ENCODE assay signal across 24 cellular contexts in the genomic region with DNA sequence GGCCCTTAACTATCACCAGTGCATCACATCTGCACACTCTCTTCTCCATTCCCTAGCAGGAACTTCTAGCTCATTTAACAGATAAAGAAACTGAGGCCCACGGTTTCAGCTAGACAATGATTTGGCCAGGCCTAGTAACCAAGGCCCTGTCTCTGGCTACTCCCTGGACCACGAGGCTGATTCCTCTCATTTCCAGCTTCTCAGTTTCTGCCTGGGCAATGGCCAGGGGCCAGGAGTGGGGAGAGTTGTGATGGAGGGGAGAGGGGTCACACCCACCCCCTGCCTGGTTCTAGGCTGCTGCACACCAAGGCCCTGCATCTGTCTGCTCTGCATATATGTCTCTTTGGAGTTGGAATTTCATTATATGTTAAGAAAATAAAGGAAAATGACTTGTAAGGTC. TPM values are rescaled to one million over a fixed set of nuclear protein-coding genes. Genes with fewer than 3 reads are reported as not detected.
DNase-seq lines count a peak whose midpoint lies in the region; ATAC-seq and TF ChIP-seq lines count a peak whose summit lies in the region.
"Had no signal": no experiment of that assay in that cellular context is flagged by ENCODE, and none has a peak within 500 bp of the region (broad histone marks: within the 10 kb centered on the region; RNA-seq: fewer than 3 reads in every experiment).

No MANE protein-coding gene starts in this region.

- DNase-seq in activated CD4-positive, alpha-beta memory T cell treated with anti-CD3 and anti-CD28 coated beads, Interleukin-2, amount 10 ng/mL, durations not matched to agents 7 days and 5 days = peak; percentile 9
- DNase-seq in activated CD4-positive, alpha-beta memory T cell treated with anti-CD3 and anti-CD28 coated beads for 36 hours = no peak
- DNase-seq in BE2C (peak; percentile 2), endothelial cell (ENCODE audit: low spot score) (peak; percentile 0), osteoblast (ENCODE audit: insufficient read length, low spot score, missing footprints) (peak; percentile 77)
- DNase-seq: activated CD4-positive, alpha-beta T cell treated with anti-CD3 and anti-CD28 coated beads, Interleukin-2, amount 10 ng/mL, durations not matched to agents 7 days and 5 days; NCI-H510A; PC-9; Right ventricle myocardium superior; sigmoid colon; stimulated activated CD4-positive, alpha-beta T cell treated with anti-CD3 and anti-CD28 coated beads, Interleukin-4, amount 100 ng/mL, for 4 hours; WERI-Rb-1 had no signal

- no peak overlapping the region for H2AFZ ChIP-seq in osteoblast (ENCODE audit: low read length)
- H2AFZ ChIP-seq: GM23338, PC-9 had no signal

- H3K79me2 ChIP-seq in osteoblast (ENCODE audit: insufficient read depth, low read length) = no peaks in the 10 kb centered on the region

- H3K4me3 ChIP-seq in BE2C (ENCODE audit: low read depth, low read length) (no peak overlapping the region), osteoblast (ENCODE audit: insufficient read depth, low read length) (no peak overlapping the region)
- H3K4me3 ChIP-seq: GM23338, PC-9, sigmoid colon, suprapubic skin had no signal

- no peak overlapping the region for H3K4me2 ChIP-seq in osteoblast (ENCODE audit: insufficient read depth, low read length)
- H3K4me2 ChIP-seq: GM23338, PC-9 had no signal

- no peaks in the 10 kb centered on the region for H3K9me3 ChIP-seq in BE2C
- H3K9me3 ChIP-seq in osteoblast (ENCODE audit: low read depth, low read length) = peaks cover 7% of the 10 kb centered on the region
- H3K9me3 ChIP-seq: sigmoid colon, suprapubic skin had no signal

- H3K27ac Mint-ChIP-seq in activated CD4-positive, alpha-beta memory T cell treated with anti-CD3 and anti-CD28 coated beads, Interleukin-2, amount 10 ng/mL, durations not matched to agents 7 days and 5 days = no peak overlapping the region
- H3K27ac Mint-ChIP-seq in activated CD4-positive, alpha-beta memory T cell treated with anti-CD3 and anti-CD28 coated beads for 36 hours = no peak overlapping the region
- H3K27ac Mint-ChIP-seq in endothelial cell (ENCODE audit: unreplicated experiment) = no peak overlapping the region
- H3K27ac Mint-ChIP-seq: activated CD4-positive, alpha-beta T cell treated with anti-CD3 and anti-CD28 coated beads, Interleukin-2, amount 10 ng/mL, durations not matched to agents 7 days and 5 days; activated T-helper 2 cell treated with anti-CD3 and anti-CD28 coated beads, Interferon-gamma antibody, Interleukin-2, Interleukin-4, amounts not matched to agents 10 μg/mL and 5 μg/mL and 100 μg/mL, durations not matched to agents 14 hours and 24 hours and 36 hours; CD8-positive, alpha-beta T cell; GM23338; IgD-negative memory B cell; memory B cell; progenitor cell of endocrine pancreas; stimulated activated memory B cell treated with anti-CD40 and anti-IgM and Interleukin-4, amounts not matched to agents 10 μg/mL and 1 μg/mL and 100 μg/mL, for 72 hours had no signal

- peaks cover 11% of the 10 kb centered on the region for H3K4me1 ChIP-seq in BE2C
- peaks cover 12% of the 10 kb centered on the region for H3K4me1 ChIP-seq in osteoblast (ENCODE audit: insufficient read depth, low read length)

- TF ChIP-seq CTCF in BE2C (IDR thresholded peaks at IDR 0.05; ENCODE audit: low read depth, low read length) (no peak), endothelial cell (IDR thresholded peaks at IDR 0.05; ENCODE audit: unreplicated experiment) (no peak), osteoblast (IDR thresholded peaks at IDR 0.05; ENCODE audit: extremely low read depth, low read depth, low read length) (no peak)

- POLR2A ChIA-PET in activated CD4-positive, alpha-beta memory T cell treated with anti-CD3 and anti-CD28 coated beads, Interleukin-2, amount 10 ng/mL, durations not matched to agents 7 days and 5 days (lab: Charles Lee) = no interaction called here
- POLR2A ChIA-PET in activated CD4-positive, alpha-beta memory T cell treated with anti-CD3 and anti-CD28 coated beads for 36 hours (lab: Charles Lee) = no interaction called here

- H3K27me3 ChIP-seq in BE2C = no peaks in the 10 kb centered on the region
- peaks cover 8% of the 10 kb centered on the region for H3K27me3 ChIP-seq in osteoblast (ENCODE audit: insufficient read depth, low read length)
- H3K27me3 ChIP-seq: sigmoid colon, suprapubic skin had no signal

- H3K36me3 Mint-ChIP-seq in activated CD4-positive, alpha-beta memory T cell treated with anti-CD3 and anti-CD28 coated beads, Interleukin-2, amount 10 ng/mL, durations not matched to agents 7 days and 5 days (ENCODE audit: low read depth) = no peaks in the 10 kb centered on the region
- no peaks in the 10 kb centered on the region for H3K36me3 Mint-ChIP-seq in activated CD4-positive, alpha-beta memory T cell treated with anti-CD3 and anti-CD28 coated beads for 36 hours
- no peaks in the 10 kb centered on the region for H3K36me3 Mint-ChIP-seq in endothelial cell (ENCODE audit: low read depth, unreplicated experiment)
- H3K36me3 Mint-ChIP-seq: CD8-positive, alpha-beta T cell; IgD-negative memory B cell; memory B cell; stimulated activated memory B cell treated with anti-CD40 and anti-IgM and Interleukin-4, amounts not matched to agents 10 μg/mL and 1 μg/mL and 100 μg/mL, for 72 hours had no signal

- H4K20me1 ChIP-seq in osteoblast (ENCODE audit: insufficient read depth, low read length) = no peaks in the 10 kb centered on the region

- H3K36me3 ChIP-seq in BE2C (no peaks in the 10 kb centered on the region), osteoblast (ENCODE audit: insufficient read depth, low read length) (no peaks in the 10 kb centered on the region)
- H3K36me3 ChIP-seq: WERI-Rb-1 had no signal

- H3K4me3 Mint-ChIP-seq in activated CD4-positive, alpha-beta memory T cell treated with anti-CD3 and anti-CD28 coated beads, Interleukin-2, amount 10 ng/mL, durations not matched to agents 7 days and 5 days = no peak overlapping the region
- no peak overlapping the region for H3K4me3 Mint-ChIP-seq in activated CD4-positive, alpha-beta memory T cell treated with anti-CD3 and anti-CD28 coated beads for 36 hours
- H3K4me3 Mint-ChIP-seq in endothelial cell (ENCODE audit: unreplicated experiment) = no peak overlapping the region
- H3K4me3 Mint-ChIP-seq: activated CD4-positive, alpha-beta T cell treated with anti-CD3 and anti-CD28 coated beads, Interleukin-2, amount 10 ng/mL, durations not matched to agents 7 days and 5 days; CD8-positive, alpha-beta T cell; GM23338; IgD-negative memory B cell; memory B cell; stimulated activated memory B cell treated with anti-CD40 and anti-IgM and Interleukin-4, amounts not matched to agents 10 μg/mL and 1 μg/mL and 100 μg/mL, for 72 hours had no signal

- intact Hi-C loops in activated CD4-positive, alpha-beta memory T cell treated with anti-CD3 and anti-CD28 coated beads for 36 hours (cut with micrococcal nuclease) = no loop called here

- ATAC-seq in HG03196 (IDR thresholded peaks at IDR 0.05; ENCODE audit: unreplicated experiment) (no peak), HG03135 (IDR thresholded peaks at IDR 0.05; ENCODE audit: unreplicated experiment) (no peak), esophagus mucosa (no peak)
- ATAC-seq: CD8-positive, alpha-beta T cell; GM23338; stimulated activated memory B cell treated with anti-CD40 and anti-IgM and Interleukin-4, amounts not matched to agents 10 μg/mL and 1 μg/mL and 100 μg/mL, for 72 hours had no signal

- H3K4me1 Mint-ChIP-seq in activated CD4-positive, alpha-beta memory T cell treated with anti-CD3 and anti-CD28 coated beads, Interleukin-2, amount 10 ng/mL, durations not matched to agents 7 days and 5 days = no peaks in the 10 kb centered on the region
- H3K4me1 Mint-ChIP-seq in activated CD4-positive, alpha-beta memory T cell treated with anti-CD3 and anti-CD28 coated beads for 36 hours (ENCODE audit: low read depth) = no peaks in the 10 kb centered on the region
- peaks cover 9% of the 10 kb centered on the region for H3K4me1 Mint-ChIP-seq in endothelial cell (ENCODE audit: unreplicated experiment)
- H3K4me1 Mint-ChIP-seq: activated CD4-positive, alpha-beta T cell treated with anti-CD3 and anti-CD28 coated beads, Interleukin-2, amount 10 ng/mL, durations not matched to agents 7 days and 5 days; GM23338; IgD-negative memory B cell; memory B cell; stimulated activated memory B cell treated with anti-CD40 and anti-IgM and Interleukin-4, amounts not matched to agents 10 μg/mL and 1 μg/mL and 100 μg/mL, for 72 hours had no signal

- H3K27ac ChIP-seq in osteoblast (ENCODE audit: low read depth, low read length) = no peak overlapping the region
- H3K27ac ChIP-seq: epithelial cell of prostate, PC-9, sigmoid colon, suprapubic skin, WERI-Rb-1 had no signal

- no peaks in the 10 kb centered on the region for H3K9me3 Mint-ChIP-seq in activated CD4-positive, alpha-beta memory T cell treated with anti-CD3 and anti-CD28 coated beads, Interleukin-2, amount 10 ng/mL, durations not matched to agents 7 days and 5 days
- peaks cover 14% of the 10 kb centered on the region for H3K9me3 Mint-ChIP-seq in activated CD4-positive, alpha-beta memory T cell treated with anti-CD3 and anti-CD28 coated beads for 36 hours
- H3K9me3 Mint-ChIP-seq in endothelial cell (ENCODE audit: unreplicated experiment) = no peaks in the 10 kb centered on the region
- H3K9me3 Mint-ChIP-seq: activated CD4-positive, alpha-beta T cell treated with anti-CD3 and anti-CD28 coated beads, Interleukin-2, amount 10 ng/mL, durations not matched to agents 7 days and 5 days; activated T-helper 2 cell treated with anti-CD3 and anti-CD28 coated beads, Interferon-gamma antibody, Interleukin-2, Interleukin-4, amounts not matched to agents 10 μg/mL and 5 μg/mL and 100 μg/mL, durations not matched to agents 14 hours and 24 hours and 36 hours; GM23338 had no signal

- CTCF ChIA-PET in activated CD4-positive, alpha-beta memory T cell treated with anti-CD3 and anti-CD28 coated beads, Interleukin-2, amount 10 ng/mL, durations not matched to agents 7 days and 5 days (lab: Charles Lee) = interaction anchor here (1.4 kb wide), 1 partner anchor 14 kb away, joined by 7 read pairs; no protein-coding TSS in a partner anchor
- CTCF ChIA-PET in activated CD4-positive, alpha-beta memory T cell treated with anti-CD3 and anti-CD28 coated beads for 36 hours (lab: Charles Lee) = interaction anchor here (1.5 kb wide), 1 partner anchor 13 kb away, joined by 6 read pairs; no protein-coding TSS in a partner anchor

- H3K27me3 Mint-ChIP-seq in activated CD4-positive, alpha-beta memory T cell treated with anti-CD3 and anti-CD28 coated beads, Interleukin-2, amount 10 ng/mL, durations not matched to agents 7 days and 5 days = no peaks in the 10 kb centered on the region
- no peaks in the 10 kb centered on the region for H3K27me3 Mint-ChIP-seq in activated CD4-positive, alpha-beta memory T cell treated with anti-CD3 and anti-CD28 coated beads for 36 hours
- H3K27me3 Mint-ChIP-seq in endothelial cell (ENCODE audit: unreplicated experiment) = peaks cover 12% of the 10 kb centered on the region
- H3K27me3 Mint-ChIP-seq: activated CD4-positive, alpha-beta T cell treated with anti-CD3 and anti-CD28 coated beads, Interleukin-2, amount 10 ng/mL, durations not matched to agents 7 days and 5 days; IgD-negative memory B cell; stimulated activated memory B cell treated with anti-CD40 and anti-IgM and Interleukin-4, amounts not matched to agents 10 μg/mL and 1 μg/mL and 100 μg/mL, for 72 hours had no signal

RNA-seq across cellular contexts. Expression of a gene that starts 13.5 kb away (rescaled TPM):
- total RNA-seq in activated CD4-positive, alpha-beta memory T cell treated with anti-CD3 and anti-CD28 coated beads, Interleukin-2, amount 10 ng/mL, durations not matched to agents 7 days and 5 days = under 1 TPM; 0.18 to 0.25 TPM
- under 1 TPM; 0.36 to 0.62 TPM for total RNA-seq in activated CD4-positive, alpha-beta memory T cell treated with anti-CD3 and anti-CD28 coated beads for 36 hours
- 6.1 TPM for polyA plus RNA-seq in BE2C (2012; ENCODE audit: insufficient read depth, insufficient read length, low read depth)
- total RNA-seq in endothelial cell (ENCODE audit: unreplicated experiment) = 2.7 TPM
- 0.59 and 0.72 TPM in 2 replicates for total RNA-seq in osteoblast
- total RNA-seq in esophagus mucosa = 42.3 TPM
- total RNA-seq: activated T-helper 2 cell treated with anti-CD3 and anti-CD28 coated beads, Interferon-gamma antibody, Interleukin-2, Interleukin-4, amounts not matched to agents 10 μg/mL and 5 μg/mL and 100 μg/mL, durations not matched to agents 14 hours and 24 hours and 36 hours had no signal
- polyA plus RNA-seq: GM23338, IgD-negative memory B cell had no signal

RNA-seq across cellular contexts. Expression of a gene that starts 38.6 kb away (rescaled TPM):
- not detected for total RNA-seq in activated CD4-positive, alpha-beta memory T cell treated with anti-CD3 and anti-CD28 coated beads, Interleukin-2, amount 10 ng/mL, durations not matched to agents 7 days and 5 days
- not detected for total RNA-seq in activated CD4-positive, alpha-beta memory T cell treated with anti-CD3 and anti-CD28 coated beads for 36 hours
- polyA plus RNA-seq in BE2C (2012; ENCODE audit: insufficient read depth, insufficient read length, low read depth) = 0.97 TPM
- total RNA-seq in endothelial cell (ENCODE audit: unreplicated experiment) (7.5 TPM), osteoblast (not detected in 2 replicates), esophagus mucosa (not detected)
- total RNA-seq: activated CD4-positive, alpha-beta T cell treated with anti-CD3 and anti-CD28 coated beads, Interleukin-2, amount 10 ng/mL, durations not matched to agents 7 days and 5 days; activated T-helper 2 cell treated with anti-CD3 and anti-CD28 coated beads, Interferon-gamma antibody, Interleukin-2, Interleukin-4, amounts not matched to agents 10 μg/mL and 5 μg/mL and 100 μg/mL, durations not matched to agents 14 hours and 24 hours and 36 hours; CD8-positive, alpha-beta T cell; GM23338; PC-9; progenitor cell of endocrine pancreas; Right ventricle myocardium superior; sigmoid colon had no signal
- polyA plus RNA-seq: IgD-negative memory B cell, sigmoid colon had no signal

Comparison
In these comparisons a context has a peak if more than half of its experiments do, and no peak if none do; other contexts are left out.
1. RNA of a gene that starts 13.5 kb away (total RNA-seq): 42.3 TPM in esophagus mucosa (single experiment); 2.7 TPM in endothelial cell (single experiment), 0.59 to 0.72 TPM in osteoblast, 0.36 to 0.62 TPM in activated CD4-positive, alpha-beta memory T cell treated with anti-CD3 and anti-CD28 coated beads for 36 hours and 0.18 to 0.25 TPM in activated CD4-positive, alpha-beta memory T cell treated with anti-CD3 and anti-CD28 coated beads, Interleukin-2, amount 10 ng/mL, durations not matched to agents 7 days and 5 days; every median in the first group is over 10 times any median in the second.